ENCODE assay signal across 10 cellular contexts in the genomic region with DNA sequence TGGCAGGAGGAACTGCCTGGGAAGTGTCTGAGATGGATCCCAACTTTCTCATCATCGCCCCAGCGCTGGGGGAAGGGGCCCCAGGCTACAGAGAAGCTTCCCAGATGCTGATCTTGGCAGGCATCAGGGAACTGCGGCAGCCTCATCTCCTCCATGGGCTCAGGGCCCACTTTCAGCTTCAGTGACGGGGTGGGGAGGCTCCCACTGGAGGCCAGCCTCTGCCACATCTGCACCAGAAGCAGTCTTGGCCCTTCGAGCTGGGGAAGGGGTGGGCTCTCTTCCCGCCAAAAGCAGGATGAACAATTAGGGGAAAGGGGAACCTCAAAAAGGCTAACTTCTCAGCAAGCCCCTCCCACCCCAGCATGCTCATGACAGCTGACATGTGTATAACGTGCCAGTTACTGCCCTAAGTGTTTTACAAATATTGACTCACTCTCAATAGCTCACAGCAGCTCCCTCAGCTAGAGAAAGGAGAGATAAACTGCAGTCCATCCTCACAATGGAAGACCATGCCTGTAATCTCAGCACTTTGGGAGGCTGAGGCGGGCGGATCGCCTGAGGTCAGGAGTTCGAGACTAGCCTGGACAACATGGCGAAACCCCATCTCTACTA. TPM values are rescaled to one million over a fixed set of nuclear protein-coding genes. Genes with fewer than 3 reads are reported as not detected.
A peak's percentile ranks its signal among the peaks of the same experiment; 100 is the strongest.
DNase-seq lines count a peak whose midpoint lies in the region; ATAC-seq and TF ChIP-seq lines count a peak whose summit lies in the region.
"Had no signal": no experiment of that assay in that cellular context is flagged by ENCODE, and none has a peak within 500 bp of the region (broad histone marks: within the 10 kb centered on the region; RNA-seq: fewer than 3 reads in every experiment).

No MANE protein-coding gene starts in this region.

- H3K27ac ChIP-seq in brain microvascular endothelial cell, result no peak overlapping the region
- H3K27ac ChIP-seq: KMS-11 had no signal

- no peaks in the 10 kb centered on the region for H3K27me3 ChIP-seq in brain microvascular endothelial cell (replicated peaks)

- H3K27ac Mint-ChIP-seq in naive B cell, result peak overlapping the region; percentile 67 to 100 (median 88)

- H3K36me3 ChIP-seq in brain microvascular endothelial cell (replicated peaks), result no peaks in the 10 kb centered on the region

- no peak for TF ChIP-seq CTCF in brain microvascular endothelial cell (IDR thresholded peaks at IDR 0.05; ENCODE audit: low read depth, low read length, missing control alignments)

- H3K4me3 Mint-ChIP-seq in naive B cell, result peak overlapping the region in 3 of 8 donors; percentile 25 to 36 (median 27)

- H3K4me3 ChIP-seq in brain microvascular endothelial cell (ENCODE audit: low read depth, low read length), result no peak overlapping the region

- peaks cover 0 to 2% (median 0%) of the 10 kb centered on the region in 7 donors for H3K9me3 Mint-ChIP-seq in naive B cell

- DNase-seq in COLO668 (lab: John Stamatoyannopoulos, UW; ENCODE audit: unreplicated experiment) (peak; percentile 76), NCI-H146 (lab: John Stamatoyannopoulos, UW) (peak; percentile 97), brain microvascular endothelial cell (peak; percentile 35), naive B cell (no peak)
- DNase-seq in stimulated activated CD4-positive, alpha-beta T cell treated with anti-CD3 and anti-CD28 coated beads, Interleukin-2, amount 100 ng/mL, for 48 hours, result no peak
- DNase-seq: activated effector memory CD4-positive, alpha-beta T cell treated with Interleukin-2 at 50 U/mL for 16 hours had no signal

- peaks cover 25 to 43% (median 34%) of the 10 kb centered on the region in 3 donors for H3K4me1 Mint-ChIP-seq in naive B cell

- no peaks in the 10 kb centered on the region for H3K36me3 Mint-ChIP-seq in naive B cell

- ATAC-seq in naive B cell (ENCODE audit: low read depth in 2 of 2), result no peak
- no peak for ATAC-seq in GM18861 (IDR thresholded peaks at IDR 0.05; ENCODE audit: unreplicated experiment)
- ATAC-seq in HG03442 (IDR thresholded peaks at IDR 0.05; ENCODE audit: unreplicated experiment), result no peak
- ATAC-seq in GM19455 (IDR thresholded peaks at IDR 0.05; ENCODE audit: unreplicated experiment), result no peak

- no peaks in the 10 kb centered on the region for H3K27me3 Mint-ChIP-seq in naive B cell

- in situ Hi-C loops in brain microvascular endothelial cell (cut with HindIII; ENCODE audit: low pct_ligation_motif_present, low sequenced_read_pairs), result no loop called here

RNA-seq across cellular contexts. Expression of gene S1PR2, which starts 7.1 kb away (rescaled TPM):
- under 1 TPM in 4 of 6 donors, not detected in 2; 0.06 to 0.21 (median 0.16) TPM for polyA plus RNA-seq in naive B cell (ENCODE audit: low read depth in 6 of 6)

RNA-seq across cellular contexts. Expression of gene MRPL4, which starts 13.7 kb away (rescaled TPM):
- polyA plus RNA-seq in naive B cell (ENCODE audit: low read depth in 6 of 6), result 10 to 100 TPM; 23.7 to 34.3 (median 27.4) TPM

RNA-seq across cellular contexts. Expression of gene ICAM1, which starts 32.6 kb away (rescaled TPM):
- 1 to 10 TPM in 5 of 6 donors, not detected in 1; 2.5 to 4.9 (median 3.8) TPM for polyA plus RNA-seq in naive B cell (ENCODE audit: low read depth in 6 of 6)

RNA-seq across cellular contexts. Expression of gene DNMT1, which starts 43.5 kb away (rescaled TPM):
- polyA plus RNA-seq in naive B cell (ENCODE audit: low read depth in 6 of 6), result 10 to 100 TPM; 13.9 to 56.7 (median 31.3) TPM

RNA-seq across cellular contexts. Expression of gene ICAM4, which starts 48.5 kb away (rescaled TPM):
- not detected for polyA plus RNA-seq in naive B cell (ENCODE audit: low read depth in 6 of 6)

Comparison
In these comparisons a context has a peak if more than half of its experiments do, and no peak if none do; other contexts are left out.
1. DNase-seq: peak in COLO668 (single experiment), NCI-H146 (single experiment) and brain microvascular endothelial cell (single experiment); none in naive B cell (single experiment) and stimulated activated CD4-positive, alpha-beta T cell treated with anti-CD3 and anti-CD28 coated beads, Interleukin-2, amount 100 ng/mL, for 48 hours (0 of 2).